In genomic region chr2:3130889-3131635, GRCh38 we compare ENCODE assay signal across 19 cellular contexts.
DNase-seq lines count a peak whose midpoint lies in the region; ATAC-seq and TF ChIP-seq lines count a peak whose summit lies in the region.
"Had no signal": no experiment of that assay in that cellular context is flagged by ENCODE, and none has a peak within 500 bp of the region (broad histone marks: within the 10 kb centered on the region; RNA-seq: fewer than 3 reads in every experiment).

No MANE protein-coding gene starts in this region.

- TF ChIP-seq CTCF in CD14-positive monocyte (IDR thresholded peaks at IDR 0.05) (no peak), NB4 (IDR thresholded peaks at IDR 0.05; ENCODE audit: low read depth, low read length) (no peak), chondrocyte (IDR thresholded peaks at IDR 0.05) (no peak), neural progenitor cell (IDR thresholded peaks at IDR 0.05) (no peak), GM10248 (IDR thresholded peaks at IDR 0.05; ENCODE audit: control extremely low read depth, extremely low read depth, low read depth, missing control alignments) (no peak)

- H3K27me3 Mint-ChIP-seq in CD14-positive monocyte (ENCODE audit: low read depth in 3 of 3) (peaks cover 2 to 11% (median 8%) of the 10 kb centered on the region in 3 donors), chondrocyte (ENCODE audit: low read depth) (peaks cover 4% of the 10 kb centered on the region), neural progenitor cell (ENCODE audit: insufficient read depth, low read depth) (peaks cover 3% of the 10 kb centered on the region)

- no peaks in the 10 kb centered on the region for H3K36me3 Mint-ChIP-seq in CD14-positive monocyte
- peaks cover 5% of the 10 kb centered on the region for H3K36me3 Mint-ChIP-seq in chondrocyte (ENCODE audit: low read depth)
- peaks cover 2% of the 10 kb centered on the region for H3K36me3 Mint-ChIP-seq in neural progenitor cell
- H3K36me3 Mint-ChIP-seq: T-cell had no signal

- H3K36me3 ChIP-seq in neural progenitor cell: no peaks in the 10 kb centered on the region
- H3K36me3 ChIP-seq: suprapubic skin had no signal

- CTCF ChIA-PET in GM10248 (lab: Yijun Ruan, JAX): no interaction called here

- H3K9me3 ChIP-seq in neural progenitor cell (ENCODE audit: low read depth): no peaks in the 10 kb centered on the region
- H3K9me3 ChIP-seq: suprapubic skin had no signal

- H3K4me1 Mint-ChIP-seq in CD14-positive monocyte (peaks cover 4% of the 10 kb centered on the region), chondrocyte (ENCODE audit: low read depth) (peaks cover 6% of the 10 kb centered on the region), neural progenitor cell (peaks cover 47% of the 10 kb centered on the region)

- no peak overlapping the region for H3K4me3 ChIP-seq in NB4 (ENCODE audit: low read depth, low read length)
- no peak overlapping the region for H3K4me3 ChIP-seq in neural progenitor cell
- H3K4me3 ChIP-seq: suprapubic skin had no signal

- in situ Hi-C loops in G401 (cut with HindIII; ENCODE audit: low sequenced_read_pairs): no loop called here

- POLR2A ChIA-PET in GM10248 (lab: Yijun Ruan, JAX): no interaction called here

- H3K79me2 ChIP-seq in neural progenitor cell (ENCODE audit: low read depth): no peaks in the 10 kb centered on the region

- peak overlapping the region; percentile 72 for H2AFZ ChIP-seq in neural progenitor cell (replicated peaks)

- H3K27me3 ChIP-seq in neural progenitor cell: no peaks in the 10 kb centered on the region

- H3K9ac ChIP-seq in neural progenitor cell: no peak overlapping the region

- peaks cover 13% of the 10 kb centered on the region for H3K4me1 ChIP-seq in neural progenitor cell
- H3K4me1 ChIP-seq: suprapubic skin had no signal

- ATAC-seq in GM18907 (IDR thresholded peaks at IDR 0.05; ENCODE audit: unreplicated experiment): no peak
- ATAC-seq in HG03571 (IDR thresholded peaks at IDR 0.05; ENCODE audit: unreplicated experiment): no peak
- ATAC-seq: left cardiac atrium, T-cell had no signal

- H3K9me3 Mint-ChIP-seq in CD14-positive monocyte (peaks cover 0 to 8% (median 3%) of the 10 kb centered on the region in 7 donors), chondrocyte (ENCODE audit: low read depth) (peaks cover 10% of the 10 kb centered on the region), neural progenitor cell (peaks cover 6% of the 10 kb centered on the region)

- no peak overlapping the region for H3K27ac ChIP-seq in neural progenitor cell
- H3K27ac ChIP-seq: suprapubic skin, VCaP had no signal

- no peak overlapping the region for H3K4me2 ChIP-seq in neural progenitor cell

- DNase-seq in CD14-positive monocyte (ENCODE audit: low spot score) (peak; percentile 40), NB4 (ENCODE audit: low read depth) (peak; percentile 25), chondrocyte (ENCODE audit: low spot score) (peak; percentile 78), neural progenitor cell (ENCODE audit: low spot score) (peak; percentile 47), G401 (ENCODE audit: low spot score) (no peak), GM10248 (ENCODE audit: extremely low spot score) (no peak)
- DNase-seq: activated CD4-positive, alpha-beta memory T cell treated with anti-CD3 and anti-CD28 coated beads for 36 hours; activated naive CD4-positive, alpha-beta T cell treated with anti-CD3 and anti-CD28 coated beads for 36 hours; DMS79 treated with DMSO at 0.1 percent for 48 hours; effector memory CD4-positive, alpha-beta T cell; left cardiac atrium; NCI-H1436 treated with DMSO at 0.1 percent for 48 hours; NCI-H345; SHP77 had no signal

- intact Hi-C loops in CD14-positive monocyte (cut with micrococcal nuclease): no loop called here

- H3K4me3 Mint-ChIP-seq in CD14-positive monocyte (no peak overlapping the region), chondrocyte (ENCODE audit: unreplicated experiment) (no peak overlapping the region), neural progenitor cell (peak overlapping the region; percentile 27)
- H3K4me3 Mint-ChIP-seq: activated CD4-positive, alpha-beta memory T cell treated with anti-CD3 and anti-CD28 coated beads for 36 hours; activated naive CD4-positive, alpha-beta T cell treated with anti-CD3 and anti-CD28 coated beads for 36 hours; T-cell had no signal

- H3F3A ChIP-seq in neural progenitor cell (ENCODE audit: low read depth): no peaks in the 10 kb centered on the region

- TF ChIP-seq POLR2A in NB4 (IDR thresholded peaks at IDR 0.05; ENCODE audit: extremely low read depth, insufficient read length): no peak

- no peaks in the 10 kb centered on the region for H4K20me1 ChIP-seq in neural progenitor cell (ENCODE audit: low read depth)

- H3K27ac Mint-ChIP-seq in CD14-positive monocyte (no peak overlapping the region), chondrocyte (ENCODE audit: unreplicated experiment) (no peak overlapping the region), neural progenitor cell (peak overlapping the region; percentile 77)
- H3K27ac Mint-ChIP-seq: activated CD4-positive, alpha-beta memory T cell treated with anti-CD3 and anti-CD28 coated beads for 36 hours; activated naive CD4-positive, alpha-beta T cell treated with anti-CD3 and anti-CD28 coated beads for 36 hours; T-cell had no signal

Comparison
In these comparisons a context has a peak if more than half of its experiments do, and no peak if none do; other contexts are left out.
1. DNase-seq: peak in CD14-positive monocyte (single experiment), NB4 (single experiment), chondrocyte (single experiment) and neural progenitor cell (single experiment); none in G401 (single experiment) and GM10248 (single experiment).